22 cellular contexts compared by ENCODE assay signal in the genomic region with DNA sequence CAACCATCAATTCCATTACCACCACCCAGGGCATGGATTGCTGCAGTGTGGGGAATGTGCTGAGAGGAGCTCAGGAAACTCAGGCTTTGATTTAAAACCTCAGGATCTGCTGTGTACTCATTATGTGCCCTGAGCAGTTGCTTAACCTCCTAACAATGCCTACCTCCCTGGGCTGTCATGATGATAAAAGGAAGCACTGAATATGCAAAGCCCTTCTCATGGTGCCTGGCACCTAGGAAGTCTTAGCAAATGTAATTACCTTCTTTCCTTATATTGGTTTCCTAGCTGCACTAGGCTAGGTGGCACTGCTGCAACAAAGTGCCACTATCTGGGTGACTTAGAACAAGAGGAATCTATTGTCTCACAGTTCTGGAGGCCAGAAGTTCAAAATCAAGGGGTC.
"Had no signal": no experiment of that assay in that cellular context is flagged by ENCODE, and none has a peak within 500 bp of the region (broad histone marks: within the 10 kb centered on the region; RNA-seq: fewer than 3 reads in every experiment).

No MANE protein-coding gene starts in this region.

- H3K36me3 Mint-ChIP-seq: activated naive CD8-positive, alpha-beta T cell treated with anti-CD3 and anti-CD28 coated beads for 36 hours; naive B cell; type B pancreatic cell had no signal

- H3K27me3 Mint-ChIP-seq: activated CD4-positive, alpha-beta T cell treated with anti-CD3 and anti-CD28 coated beads for 36 hours; activated naive CD8-positive, alpha-beta T cell treated with anti-CD3 and anti-CD28 coated beads for 36 hours; type B pancreatic cell had no signal

- H3K4me2 ChIP-seq: hepatocyte had no signal

- H3K9me3 Mint-ChIP-seq: activated naive CD8-positive, alpha-beta T cell treated with anti-CD3 and anti-CD28 coated beads for 36 hours; effector memory CD8-positive, alpha-beta T cell had no signal

- DNase-seq: activated CD4-positive, alpha-beta T cell treated with anti-CD3 and anti-CD28 coated beads for 36 hours; activated CD4-positive, alpha-beta T cell treated with anti-CD3 and anti-CD28 coated beads, Interleukin-2, amount 50 U/mL, for 4 hours; activated naive CD4-positive, alpha-beta T cell treated with Interleukin-2 at 50 U/mL for 16 hours; activated naive CD8-positive, alpha-beta T cell treated with anti-CD3 and anti-CD28 coated beads for 36 hours; activated T-cell treated with anti-CD3 and anti-CD28 coated beads, Interleukin-2, amount 50 U/mL, for 48 hours; amniotic stem cell; colonic mucosa; dorsolateral prefrontal cortex; effector memory CD8-positive, alpha-beta T cell; glutamatergic neuron; kidney glomerular epithelial cell; left ventricle myocardium superior; naive B cell; posterior cingulate gyrus; spleen; stimulated activated CD4-positive, alpha-beta T cell treated with anti-CD3 and anti-CD28 coated beads, Interleukin-4, amount 100 ng/mL, for 1 hour; stimulated activated naive CD4-positive, alpha-beta T cell; T-helper 1 cell; testis had no signal

- H3K4me3 Mint-ChIP-seq: activated CD4-positive, alpha-beta T cell treated with anti-CD3 and anti-CD28 coated beads for 36 hours; activated naive CD8-positive, alpha-beta T cell treated with anti-CD3 and anti-CD28 coated beads for 36 hours; effector memory CD8-positive, alpha-beta T cell; naive B cell; type B pancreatic cell had no signal

- H3K9me3 ChIP-seq: colonic mucosa, esophagus muscularis mucosa, spleen, testis had no signal

- H2AFZ ChIP-seq: hepatocyte had no signal

- H3K27ac Mint-ChIP-seq: activated CD4-positive, alpha-beta T cell treated with anti-CD3 and anti-CD28 coated beads for 36 hours; activated naive CD8-positive, alpha-beta T cell treated with anti-CD3 and anti-CD28 coated beads for 36 hours; effector memory CD8-positive, alpha-beta T cell; naive B cell; type B pancreatic cell had no signal

- H3K27ac ChIP-seq: colonic mucosa, esophagus muscularis mucosa, hepatocyte, spleen, testis had no signal

- H3K4me3 ChIP-seq: colonic mucosa, dorsolateral prefrontal cortex, esophagus muscularis mucosa, hepatocyte, spleen, testis had no signal

- H3K4me1 ChIP-seq: colonic mucosa had no signal

- ATAC-seq: activated CD4-positive, alpha-beta T cell treated with anti-CD3 and anti-CD28 coated beads for 36 hours; effector memory CD8-positive, alpha-beta T cell; left ventricle myocardium superior had no signal

- H3K36me3 ChIP-seq: colonic mucosa, esophagus muscularis mucosa, spleen had no signal

- H3K4me1 Mint-ChIP-seq: naive B cell had no signal

- H3K27me3 ChIP-seq: colonic mucosa, dorsolateral prefrontal cortex, esophagus muscularis mucosa, hepatocyte, spleen, testis had no signal
